Comparison of ENCODE assay signal across 1 cellular context in genomic region chr10:28774051-28774995, GRCh38.
TF ChIP-seq lines count a peak whose summit lies in the region.

No MANE protein-coding gene starts in this region.

TF ChIP-seq in H1, 55 proteins besides CTCF, POLR2A, EP300 and RAD21:
- TF ChIP-seq, protein P1, sequence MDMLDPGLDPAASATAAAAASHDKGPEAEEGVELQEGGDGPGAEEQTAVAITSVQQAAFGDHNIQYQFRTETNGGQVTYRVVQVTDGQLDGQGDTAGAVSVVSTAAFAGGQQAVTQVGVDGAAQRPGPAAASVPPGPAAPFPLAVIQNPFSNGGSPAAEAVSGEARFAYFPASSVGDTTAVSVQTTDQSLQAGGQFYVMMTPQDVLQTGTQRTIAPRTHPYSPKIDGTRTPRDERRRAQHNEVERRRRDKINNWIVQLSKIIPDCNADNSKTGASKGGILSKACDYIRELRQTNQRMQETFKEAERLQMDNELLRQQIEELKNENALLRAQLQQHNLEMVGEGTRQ (IDR thresholded peaks at IDR 0.05; ENCODE audit: low read length): no peak
- TF ChIP-seq GABPA (IDR thresholded peaks at IDR 0.05; ENCODE audit: borderline replicate concordance, insufficient read depth, low read length) (no peak), PHF8 (conservative IDR thresholded peaks at IDR 0.05; ENCODE audit: low read depth, low read length) (no peak), BCL11A (IDR thresholded peaks at IDR 0.05; ENCODE audit: low read depth in 2 of 2, low read length in 2 of 2) (no peak), KDM1A (IDR thresholded peaks at IDR 0.05; ENCODE audit: borderline replicate concordance, low read length) (no peak), TAF1 (IDR thresholded peaks at IDR 0.05; ENCODE audit: low read depth, low read length) (no peak), JUN (IDR thresholded peaks at IDR 0.05; ENCODE audit: low read depth, low read length) (no peak), SUZ12 (IDR thresholded peaks at IDR 0.05; ENCODE audit: low read length) (no peak), CHD1 (IDR thresholded peaks at IDR 0.05; ENCODE audit: low read depth, low read length) (no peak), CTBP2 (IDR thresholded peaks at IDR 0.05; ENCODE audit: borderline replicate concordance, insufficient read depth, insufficient read length, low read length) (no peak), YY1 (IDR thresholded peaks at IDR 0.05; ENCODE audit: low read depth, low read length) (no peak), TBP (IDR thresholded peaks at IDR 0.05; ENCODE audit: low read depth, low read length) (no peak), GTF2F1 (IDR thresholded peaks at IDR 0.05; ENCODE audit: borderline replicate concordance, low read depth, low read length) (no peak), KDM4A (IDR thresholded peaks at IDR 0.05; ENCODE audit: low read depth, low read length, severe bottlenecking) (no peak), SP1 (IDR thresholded peaks at IDR 0.05; ENCODE audit: low read depth, low read length) (no peak)
- TF ChIP-seq, protein P2, sequence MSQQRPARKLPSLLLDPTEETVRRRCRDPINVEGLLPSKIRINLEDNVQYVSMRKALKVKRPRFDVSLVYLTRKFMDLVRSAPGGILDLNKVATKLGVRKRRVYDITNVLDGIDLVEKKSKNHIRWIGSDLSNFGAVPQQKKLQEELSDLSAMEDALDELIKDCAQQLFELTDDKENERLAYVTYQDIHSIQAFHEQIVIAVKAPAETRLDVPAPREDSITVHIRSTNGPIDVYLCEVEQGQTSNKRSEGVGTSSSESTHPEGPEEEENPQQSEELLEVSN (IDR thresholded peaks at IDR 0.05): no peak
TF ChIP-seq in H1: peak in this region for 0.
